26 cellular contexts compared by ENCODE assay signal in genomic region chr12:88451254-88451653, GRCh38.
"Had no signal": no experiment of that assay in that cellular context is flagged by ENCODE, and none has a peak within 500 bp of the region (broad histone marks: within the 10 kb centered on the region; RNA-seq: fewer than 3 reads in every experiment).

No MANE protein-coding gene starts in this region.

- H3K27ac Mint-ChIP-seq: effector memory CD8-positive, alpha-beta T cell; natural killer cell treated with Interleukin-12 subunit alpha and Interleukin-12 subunit beta and Interleukin-15 and Interleukin-18, amount 100 ng/mL, for 72 hours; stimulated activated memory B cell treated with anti-CD40 and anti-IgM and Interleukin-4, amounts not matched to agents 10 μg/mL and 1 μg/mL and 100 μg/mL, for 72 hours; stimulated activated naive CD8-positive, alpha-beta T cell treated with anti-CD3 and anti-CD28 coated beads, Interleukin-15, Interleukin-2, amounts not matched to agents 100 ng/mL and 50 ng/mL, for 24 hours had no signal

- H3K4me3 ChIP-seq: esophagus squamous epithelium, heart right ventricle, lower lobe of right lung, prostate gland, sigmoid colon, suprapubic skin, transverse colon, vagina had no signal

- H3K36me3 Mint-ChIP-seq: naive B cell; natural killer cell treated with Interleukin-12 subunit alpha and Interleukin-12 subunit beta and Interleukin-15 and Interleukin-18, amount 100 ng/mL, for 72 hours; stimulated activated memory B cell treated with anti-CD40 and anti-IgM and Interleukin-4, amounts not matched to agents 10 μg/mL and 1 μg/mL and 100 μg/mL, for 72 hours had no signal

- H3K27ac ChIP-seq: esophagus squamous epithelium, heart right ventricle, lower lobe of right lung, prostate gland, sigmoid colon, suprapubic skin, transverse colon, vagina had no signal

- ATAC-seq: effector memory CD8-positive, alpha-beta T cell; heart right ventricle; left colon; left ventricle myocardium superior; lower lobe of right lung; natural killer cell treated with Interleukin-12 subunit alpha and Interleukin-12 subunit beta and Interleukin-15 and Interleukin-18, amount 100 ng/mL, for 72 hours; right cardiac atrium; stimulated activated memory B cell treated with anti-CD40 and anti-IgM and Interleukin-4, amounts not matched to agents 10 μg/mL and 1 μg/mL and 100 μg/mL, for 72 hours had no signal

- H3K4me3 Mint-ChIP-seq: effector memory CD8-positive, alpha-beta T cell; naive B cell; natural killer cell treated with Interleukin-12 subunit alpha and Interleukin-12 subunit beta and Interleukin-15 and Interleukin-18, amount 100 ng/mL, for 72 hours; neural crest cell; stimulated activated memory B cell treated with anti-CD40 and anti-IgM and Interleukin-4, amounts not matched to agents 10 μg/mL and 1 μg/mL and 100 μg/mL, for 72 hours; stimulated activated naive CD8-positive, alpha-beta T cell treated with anti-CD3 and anti-CD28 coated beads, Interleukin-15, Interleukin-2, amounts not matched to agents 100 ng/mL and 50 ng/mL, for 24 hours had no signal

- H3K4me1 Mint-ChIP-seq: naive B cell; stimulated activated memory B cell treated with anti-CD40 and anti-IgM and Interleukin-4, amounts not matched to agents 10 μg/mL and 1 μg/mL and 100 μg/mL, for 72 hours had no signal

- H3K9me3 ChIP-seq: esophagus squamous epithelium, heart right ventricle, lower lobe of right lung, prostate gland, sigmoid colon, suprapubic skin, transverse colon, vagina had no signal

- H3K4me1 ChIP-seq: heart right ventricle, lower lobe of right lung, prostate gland, suprapubic skin, transverse colon, vagina had no signal

- H3K9me3 Mint-ChIP-seq: effector memory CD8-positive, alpha-beta T cell; stimulated activated memory B cell treated with anti-CD40 and anti-IgM and Interleukin-4, amounts not matched to agents 10 μg/mL and 1 μg/mL and 100 μg/mL, for 72 hours; stimulated activated naive CD8-positive, alpha-beta T cell treated with anti-CD3 and anti-CD28 coated beads, Interleukin-15, Interleukin-2, amounts not matched to agents 100 ng/mL and 50 ng/mL, for 24 hours had no signal

- H3K27me3 Mint-ChIP-seq: effector memory CD8-positive, alpha-beta T cell; naive B cell; natural killer cell treated with Interleukin-12 subunit alpha and Interleukin-12 subunit beta and Interleukin-15 and Interleukin-18, amount 100 ng/mL, for 72 hours; stimulated activated memory B cell treated with anti-CD40 and anti-IgM and Interleukin-4, amounts not matched to agents 10 μg/mL and 1 μg/mL and 100 μg/mL, for 72 hours; stimulated activated naive CD8-positive, alpha-beta T cell treated with anti-CD3 and anti-CD28 coated beads, Interleukin-15, Interleukin-2, amounts not matched to agents 100 ng/mL and 50 ng/mL, for 24 hours had no signal

- H3K27me3 ChIP-seq: heart right ventricle, sigmoid colon, suprapubic skin, transverse colon, vagina had no signal

- DNase-seq: cortex of kidney; effector memory CD8-positive, alpha-beta T cell; erythroblast; esophagus squamous epithelium; foreskin melanocyte; glutamatergic neuron; heart right ventricle; hippocampal formation; kidney glomerular epithelial cell; left colon; left ventricle myocardium superior; lower lobe of right lung; naive B cell; nucleus accumbens; right cardiac atrium; sigmoid colon; stimulated activated CD4-positive, alpha-beta T cell treated with anti-CD3 and anti-CD28 coated beads, Interleukin-2, amount 100 ng/mL, for 24 hours; stimulated activated CD4-positive, alpha-beta T cell treated with anti-CD3 and anti-CD28 coated beads, Interleukin-4, amount 100 ng/mL, for 4 hours; transverse colon had no signal

- H3K36me3 ChIP-seq: esophagus squamous epithelium, heart right ventricle, lower lobe of right lung, prostate gland, sigmoid colon, suprapubic skin, transverse colon, vagina had no signal
